Comparison of ENCODE assay signal across 18 cellular contexts in genomic region chr3:159236306-159236705, GRCh38.
DNase-seq lines count a peak whose midpoint lies in the region; FAIRE-seq and TF ChIP-seq lines count a peak whose summit lies in the region.
"Had no signal": no experiment of that assay in that cellular context is flagged by ENCODE, and none has a peak within 500 bp of the region (broad histone marks: within the 10 kb centered on the region; RNA-seq: fewer than 3 reads in every experiment).

No MANE protein-coding gene starts in this region.

- no peak overlapping the region for H3K4me3 ChIP-seq in astrocyte (ENCODE audit: insufficient read depth, low read depth, low read length)
- H3K4me3 ChIP-seq in thyroid gland (replicated peaks in 1 of 3) = no peak overlapping the region
- H3K4me3 ChIP-seq: dorsolateral prefrontal cortex, heart right ventricle, Peyer's patch had no signal

- no peak overlapping the region for H2AFZ ChIP-seq in astrocyte (ENCODE audit: low read depth, low read length)

- no peak overlapping the region for H3K9ac ChIP-seq in astrocyte (ENCODE audit: low read length)

- no peak for TF ChIP-seq CTCF in astrocyte (IDR thresholded peaks at IDR 0.05; ENCODE audit: insufficient read depth, low read depth, low read length)
- no peak for TF ChIP-seq CTCF in thyroid gland (IDR thresholded peaks at IDR 0.05)

- H3K36me3 ChIP-seq in astrocyte (ENCODE audit: insufficient read depth, low read length) = no peaks in the 10 kb centered on the region
- H3K36me3 ChIP-seq in thyroid gland = no peaks in the 10 kb centered on the region
- H3K36me3 ChIP-seq: heart right ventricle, Peyer's patch had no signal

- peak overlapping the region; percentile 89 for H3K27ac Mint-ChIP-seq in astrocyte (ENCODE audit: unreplicated experiment)
- H3K27ac Mint-ChIP-seq: CD8-positive, alpha-beta T cell; immature natural killer cell had no signal

- no peaks in the 10 kb centered on the region for H3K27me3 Mint-ChIP-seq in astrocyte (ENCODE audit: low read depth, unreplicated experiment)

- peaks cover 34% of the 10 kb centered on the region for H3K4me1 Mint-ChIP-seq in astrocyte (ENCODE audit: low read depth, unreplicated experiment)
- H3K4me1 Mint-ChIP-seq: immature natural killer cell had no signal

- no peak overlapping the region for H3K4me3 Mint-ChIP-seq in astrocyte (ENCODE audit: unreplicated experiment)
- H3K4me3 Mint-ChIP-seq: CD8-positive, alpha-beta T cell; immature natural killer cell had no signal

- H3K4me2 ChIP-seq in astrocyte (ENCODE audit: low read length) = no peak overlapping the region

- DNase-seq in EH (ENCODE audit: low read depth) (peak; percentile 58), LHCN-M2 (ENCODE audit: low read depth) (peak; percentile 60), astrocyte (ENCODE audit: low read depth) (peak; percentile 24), left kidney (ENCODE audit: low read depth, low spot score) (peak; percentile 4), thyroid gland (no peak), hepatic stellate cell (ENCODE audit: low spot score) (no peak)
- DNase-seq in activated effector memory CD4-positive, alpha-beta T cell treated with Interleukin-2 at 50 U/mL for 16 hours = no peak
- DNase-seq: activated CD4-positive, alpha-beta T cell treated with anti-CD3 and anti-CD28 coated beads for 1 hour; CD8-positive, alpha-beta T cell; DMS79; dorsolateral prefrontal cortex; erythroblast; heart right ventricle; immature natural killer cell; MV-4-11; occipital lobe; Peyer's patch; retina had no signal

- H3K9me3 Mint-ChIP-seq in astrocyte (ENCODE audit: unreplicated experiment) = peaks cover 1% of the 10 kb centered on the region
- H3K9me3 Mint-ChIP-seq: CD8-positive, alpha-beta T cell had no signal

- H3K36me3 Mint-ChIP-seq in astrocyte (ENCODE audit: low read depth, unreplicated experiment) = no peaks in the 10 kb centered on the region
- H3K36me3 Mint-ChIP-seq: CD8-positive, alpha-beta T cell; immature natural killer cell had no signal

- H3K9me3 ChIP-seq in astrocyte (ENCODE audit: insufficient read depth, low read depth, low read length) = no peaks in the 10 kb centered on the region
- H3K9me3 ChIP-seq in thyroid gland = no peaks in the 10 kb centered on the region
- H3K9me3 ChIP-seq: heart right ventricle, Peyer's patch had no signal

- H3K27ac ChIP-seq in astrocyte (ENCODE audit: low read depth, low read length) (no peak overlapping the region), thyroid gland (no peak overlapping the region)
- H3K27ac ChIP-seq: dorsolateral prefrontal cortex, heart right ventricle, Peyer's patch had no signal

- intact Hi-C loops in thyroid gland (cut with DNase I) = no loop called here

- no peaks in the 10 kb centered on the region for H4K20me1 ChIP-seq in astrocyte (ENCODE audit: insufficient read depth, low read length)

- TF ChIP-seq POLR2A in thyroid gland (IDR thresholded peaks at IDR 0.05) = no peak

- H3K27me3 ChIP-seq in astrocyte (ENCODE audit: insufficient read depth, low read length) = no peaks in the 10 kb centered on the region
- H3K27me3 ChIP-seq in thyroid gland = no peaks in the 10 kb centered on the region
- H3K27me3 ChIP-seq: dorsolateral prefrontal cortex, Peyer's patch had no signal

- peaks cover 8% of the 10 kb centered on the region for H3K4me1 ChIP-seq in astrocyte (ENCODE audit: insufficient read depth, low read length)
- H3K4me1 ChIP-seq in thyroid gland = no peaks in the 10 kb centered on the region
- H3K4me1 ChIP-seq: heart right ventricle, Peyer's patch had no signal

- H3K79me2 ChIP-seq in astrocyte (ENCODE audit: insufficient read depth, low read length) = no peaks in the 10 kb centered on the region

- FAIRE-seq in astrocyte (lab: Jason Lieb, UNC) = peak; percentile 26

- 70 to 92% methylated on average over 1 of the region's 1 CpG for WGBS in thyroid gland, 2 donors

Comparison
In these comparisons a context has a peak if more than half of its experiments do, and no peak if none do; other contexts are left out.
1. DNase-seq: peak in EH (single experiment), LHCN-M2 (single experiment), astrocyte (single experiment) and left kidney (single experiment); none in thyroid gland (0 of 2), activated effector memory CD4-positive, alpha-beta T cell treated with Interleukin-2 at 50 U/mL for 16 hours (single experiment) and hepatic stellate cell (single experiment).